1 cellular context compared by ENCODE assay signal in the genomic region with DNA sequence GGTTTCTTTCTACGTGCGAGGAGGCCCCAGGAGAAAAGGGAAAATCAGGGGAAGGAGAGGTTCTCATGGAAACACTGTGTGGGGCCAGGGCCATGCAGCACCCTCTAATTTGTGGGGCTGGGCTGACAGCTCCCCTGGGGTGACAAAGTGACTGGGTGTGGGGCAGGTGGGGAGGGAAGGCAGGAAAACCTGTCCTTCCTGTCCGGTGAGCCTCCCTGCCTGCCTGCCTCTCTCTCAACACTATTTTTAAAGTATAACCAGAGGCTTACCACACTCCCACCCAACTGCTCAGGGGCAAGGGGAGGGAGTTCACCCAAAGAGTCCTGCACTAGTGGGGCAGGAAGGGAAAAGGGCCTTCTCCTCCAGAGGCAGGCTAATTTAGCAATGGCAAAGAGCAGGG.
TF ChIP-seq lines count a peak whose summit lies in the region.

No MANE protein-coding gene starts in this region.

TF ChIP-seq in HCT116, 20 proteins besides CTCF, POLR2A, EP300 and RAD21:
- TF ChIP-seq CBX3 (IDR thresholded peaks at IDR 0.05; ENCODE audit: low read depth) = peak; percentile 39; the same call in 1 of the 2 replicates
- TF ChIP-seq FOSL1 (IDR thresholded peaks at IDR 0.05; ENCODE audit: low read depth) = no peak
- TF ChIP-seq, protein P1, sequence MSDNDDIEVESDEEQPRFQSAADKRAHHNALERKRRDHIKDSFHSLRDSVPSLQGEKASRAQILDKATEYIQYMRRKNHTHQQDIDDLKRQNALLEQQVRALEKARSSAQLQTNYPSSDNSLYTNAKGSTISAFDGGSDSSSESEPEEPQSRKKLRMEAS (IDR thresholded peaks at IDR 0.05) = peak; percentile 28; the same call in 1 of the 2 replicates
- TF ChIP-seq SP1 (IDR thresholded peaks at IDR 0.05; ENCODE audit: low read depth) = peak; percentile 69
